ENCODE assay signal across 19 cellular contexts in genomic region chr9:123278361-123278760, GRCh38. TPM values are rescaled to one million over a fixed set of nuclear protein-coding genes. Genes with fewer than 3 reads are reported as not detected.
A peak's percentile ranks its signal among the peaks of the same experiment; 100 is the strongest.
DNase-seq lines count a peak whose midpoint lies in the region; ATAC-seq and TF ChIP-seq lines count a peak whose summit lies in the region.
"Had no signal": no experiment of that assay in that cellular context is flagged by ENCODE, and none has a peak within 500 bp of the region (broad histone marks: within the 10 kb centered on the region; RNA-seq: fewer than 3 reads in every experiment).

No MANE protein-coding gene starts in this region.

- DNase-seq in activated T-cell treated with anti-CD3 and anti-CD28 coated beads, Interleukin-2, amount 50 U/mL, for 4 hours: no peak
- DNase-seq in activated T-cell treated with anti-CD3 and anti-CD28 coated beads for 4 hours (no peak), progenitor cell of endocrine pancreas (ENCODE audit: low spot score, unreplicated experiment) (no peak), NCI-H82 (lab: John Stamatoyannopoulos, UW) (no peak)
- DNase-seq in stimulated activated naive CD8-positive, alpha-beta T cell treated with anti-CD3 and anti-CD28 coated beads, Interleukin-15, Interleukin-2, amounts not matched to agents 100 U/mL and 50 U/mL, for 24 hours: no peak
- DNase-seq: CD8-positive, alpha-beta memory T cell; COR-L47; DMS 273 treated with DMSO at 0.1 percent for 48 hours; DMS53; DND-41; EL; GOT3; H9 had no signal

- TF ChIP-seq CTCF in progenitor cell of endocrine pancreas (IDR thresholded peaks at IDR 0.05; ENCODE audit: unreplicated experiment): no peak

- H3K9me3 Mint-ChIP-seq in activated T-cell treated with anti-CD3 and anti-CD28 coated beads, Interleukin-2, amount 50 U/mL, for 4 hours: peaks cover 3% of the 10 kb centered on the region
- H3K9me3 Mint-ChIP-seq in activated T-helper 17 cell treated with anti-CD3 and anti-CD28 coated beads, Interleukin-2, amount 50 U/mL, for 72 hours: no peaks in the 10 kb centered on the region
- H3K9me3 Mint-ChIP-seq in progenitor cell of endocrine pancreas (ENCODE audit: low read depth): peaks cover 7% of the 10 kb centered on the region

- no peak overlapping the region for H3K4me3 Mint-ChIP-seq in activated T-cell treated with anti-CD3 and anti-CD28 coated beads, Interleukin-2, amount 50 U/mL, for 4 hours
- H3K4me3 Mint-ChIP-seq in activated T-helper 17 cell treated with anti-CD3 and anti-CD28 coated beads, Interleukin-2, amount 50 U/mL, for 72 hours: no peak overlapping the region
- H3K4me3 Mint-ChIP-seq in progenitor cell of endocrine pancreas (ENCODE audit: low read depth): no peak overlapping the region
- H3K4me3 Mint-ChIP-seq: B cell; CD8-positive, alpha-beta memory T cell; H9; IgD-negative memory B cell had no signal

- H3K27ac Mint-ChIP-seq in activated T-helper 17 cell treated with anti-CD3 and anti-CD28 coated beads, Interleukin-2, amount 50 U/mL, for 72 hours: no peak overlapping the region
- no peak overlapping the region for H3K27ac Mint-ChIP-seq in progenitor cell of endocrine pancreas
- H3K27ac Mint-ChIP-seq: B cell; CD8-positive, alpha-beta memory T cell; H9; IgD-negative memory B cell had no signal

- H3K4me1 Mint-ChIP-seq in activated T-cell treated with anti-CD3 and anti-CD28 coated beads, Interleukin-2, amount 50 U/mL, for 4 hours (ENCODE audit: low read depth): peaks cover 3% of the 10 kb centered on the region
- no peaks in the 10 kb centered on the region for H3K4me1 Mint-ChIP-seq in activated T-helper 17 cell treated with anti-CD3 and anti-CD28 coated beads, Interleukin-2, amount 50 U/mL, for 72 hours
- peaks cover 3% of the 10 kb centered on the region for H3K4me1 Mint-ChIP-seq in progenitor cell of endocrine pancreas (ENCODE audit: low read depth)

- no peaks in the 10 kb centered on the region for H3K36me3 Mint-ChIP-seq in activated T-cell treated with anti-CD3 and anti-CD28 coated beads, Interleukin-2, amount 50 U/mL, for 4 hours (ENCODE audit: insufficient read depth)
- H3K36me3 Mint-ChIP-seq in activated T-helper 17 cell treated with anti-CD3 and anti-CD28 coated beads, Interleukin-2, amount 50 U/mL, for 72 hours (ENCODE audit: low read depth): no peaks in the 10 kb centered on the region
- H3K36me3 Mint-ChIP-seq in progenitor cell of endocrine pancreas (ENCODE audit: insufficient read depth): peaks cover 5% of the 10 kb centered on the region

- H3K27me3 Mint-ChIP-seq in activated T-cell treated with anti-CD3 and anti-CD28 coated beads, Interleukin-2, amount 50 U/mL, for 4 hours (ENCODE audit: low read depth): peaks cover 10% of the 10 kb centered on the region
- peaks cover 9% of the 10 kb centered on the region for H3K27me3 Mint-ChIP-seq in activated T-helper 17 cell treated with anti-CD3 and anti-CD28 coated beads, Interleukin-2, amount 50 U/mL, for 72 hours
- H3K27me3 Mint-ChIP-seq in progenitor cell of endocrine pancreas: no peaks in the 10 kb centered on the region
- H3K27me3 Mint-ChIP-seq: B cell had no signal

- peak; percentile 41 to 48 for ATAC-seq in activated T-cell treated with anti-CD3 and anti-CD28 coated beads, Interleukin-2, amount 50 U/mL, for 4 hours
- ATAC-seq in activated T-helper 17 cell treated with anti-CD3 and anti-CD28 coated beads, Interleukin-2, amount 50 U/mL, for 72 hours (replicated peaks): peak; percentile 35
- ATAC-seq in stimulated activated naive CD8-positive, alpha-beta T cell treated with anti-CD3 and anti-CD28 coated beads, Interleukin-15, Interleukin-2, amounts not matched to agents 100 U/mL and 50 U/mL, for 24 hours: peak; percentile 71
- no peak for ATAC-seq in GM19463 (IDR thresholded peaks at IDR 0.05; ENCODE audit: unreplicated experiment)
- ATAC-seq: GM12878, HepG2 had no signal

RNA-seq across cellular contexts. Expression of gene STRBP, which starts 10.0 kb away (rescaled TPM):
- 10 to 100 TPM; 26.7 to 36.7 (median 35.1) TPM for total RNA-seq in activated T-cell treated with anti-CD3 and anti-CD28 coated beads, Interleukin-2, amount 50 U/mL, for 4 hours
- total RNA-seq in activated T-helper 17 cell treated with anti-CD3 and anti-CD28 coated beads, Interleukin-2, amount 50 U/mL, for 72 hours: 10 to 100 TPM; 30.1 to 42.5 TPM
- 87.3 and 101 TPM in 2 replicates for total RNA-seq in progenitor cell of endocrine pancreas
